Comparison of ENCODE assay signal across 7 cellular contexts in the genomic region with DNA sequence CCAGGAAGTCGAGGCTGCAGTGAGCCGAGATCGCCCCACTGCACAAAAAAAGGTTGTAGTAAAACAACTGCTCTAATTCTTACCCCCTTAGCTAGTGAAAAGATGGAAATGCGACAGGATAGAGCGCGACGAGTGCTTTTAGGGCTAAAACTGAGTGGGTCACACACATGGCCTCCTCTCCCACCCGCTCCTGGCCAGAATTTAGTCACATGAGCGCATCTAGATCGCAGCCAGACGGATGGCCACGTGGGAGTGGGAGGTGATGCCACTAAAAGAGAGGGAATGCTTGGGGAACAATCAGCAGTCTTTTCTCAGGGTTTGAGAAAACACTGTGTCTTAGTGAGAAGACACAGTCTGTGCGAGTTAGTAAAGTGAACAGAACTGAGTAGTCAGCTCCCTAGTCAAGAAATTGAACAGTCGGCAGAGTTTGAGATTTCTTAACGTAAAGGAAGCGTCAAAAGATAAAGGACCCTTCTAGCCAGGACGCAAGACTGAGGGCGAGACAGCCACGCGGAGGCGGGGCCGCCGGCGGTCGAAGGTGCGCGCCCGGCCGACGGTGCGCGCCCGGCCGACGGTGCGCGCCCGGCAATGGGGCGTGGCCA. TPM values are rescaled to one million over a fixed set of nuclear protein-coding genes. Genes with fewer than 3 reads are reported as not detected.
A peak's percentile ranks its signal among the peaks of the same experiment; 100 is the strongest.
DNase-seq lines count a peak whose midpoint lies in the region; ATAC-seq and TF ChIP-seq lines count a peak whose summit lies in the region.

No MANE protein-coding gene starts in this region.

- H3K9me3 Mint-ChIP-seq in GM23338: peaks cover 3% of the 10 kb centered on the region; the same call in 1 of the 3 replicates

- H3K79me2 ChIP-seq in GM23338 (replicated peaks; ENCODE audit: insufficient read depth) (peaks cover 30% of the 10 kb centered on the region), fibroblast of lung (ENCODE audit: control insufficient read depth, insufficient read depth, low read length) (no peaks in the 10 kb centered on the region)

- DNase-seq in GM23338 (ENCODE audit: low spot score): no peak
- DNase-seq in Peyer's patch: no peak
- no peak for DNase-seq in fibroblast of lung (ENCODE audit: low read depth in 2 of 2)
- no peak for DNase-seq in stimulated activated naive CD4-positive, alpha-beta T cell (lab: John Stamatoyannopoulos, UW)

- H3K36me3 ChIP-seq in GM23338 (ENCODE audit: insufficient read depth): peaks cover 6% of the 10 kb centered on the region; the same call in 1 of the 2 replicates
- H3K36me3 ChIP-seq in Peyer's patch: peaks cover 0 to 5% (median 0%) of the 10 kb centered on the region in 3 donors
- peaks cover 1% of the 10 kb centered on the region for H3K36me3 ChIP-seq in fibroblast of lung (ENCODE audit: control insufficient read depth, insufficient read depth, low read length)
- H3K36me3 ChIP-seq in skeletal muscle satellite cell (ENCODE audit: insufficient read depth, low read length): peaks cover 11% of the 10 kb centered on the region

- peak overlapping the region; percentile 98 for H3K4me3 Mint-ChIP-seq in GM23338

- H2AFZ ChIP-seq in GM23338 (peak overlapping the region; percentile 94), fibroblast of lung (ENCODE audit: low read length) (peak overlapping the region; percentile 56)

- peak in 1 of 2 donors; percentile 12 for TF ChIP-seq POLR2A in Peyer's patch (IDR thresholded peaks at IDR 0.05)

- peaks cover 16% of the 10 kb centered on the region for H3K4me1 Mint-ChIP-seq in GM23338

- no peak for TF ChIP-seq CTCF in GM23338 (conservative IDR thresholded peaks at IDR 0.05; ENCODE audit: low read depth in 2 of 2)
- TF ChIP-seq CTCF in Peyer's patch (IDR thresholded peaks at IDR 0.05): no peak
- TF ChIP-seq CTCF in fibroblast of lung (conservative IDR thresholded peaks at IDR 0.05 in 1 of 2, IDR thresholded peaks at IDR 0.05 in 1 of 2; ENCODE audit: low read depth in 1 of 2, low read length in 2 of 2): no peak

- H3K36me3 Mint-ChIP-seq in GM23338 (ENCODE audit: low read depth): peaks cover 8% of the 10 kb centered on the region; the same call in 1 of the 3 replicates

- H3K27me3 ChIP-seq in GM23338 (ENCODE audit: insufficient read depth) (peaks cover 23% of the 10 kb centered on the region), Peyer's patch (no peaks in the 10 kb centered on the region), fibroblast of lung (ENCODE audit: control insufficient read depth, insufficient read depth, low read length) (no peaks in the 10 kb centered on the region), skeletal muscle satellite cell (ENCODE audit: control insufficient read depth, insufficient read depth, low read length) (peaks cover 12% of the 10 kb centered on the region)

- H4K20me1 ChIP-seq in GM23338 (replicated peaks; ENCODE audit: insufficient read depth) (peaks cover 17% of the 10 kb centered on the region), fibroblast of lung (ENCODE audit: control insufficient read depth, extremely low read depth, insufficient read depth, low read length) (no peaks in the 10 kb centered on the region)

- H3K27ac ChIP-seq in GM23338 (ENCODE audit: low read depth) (no peak overlapping the region), Peyer's patch (peak overlapping the region; percentile 82 to 93 (median 86)), fibroblast of lung (ENCODE audit: insufficient read depth, low read length) (no peak overlapping the region)

- H3K9ac ChIP-seq in fibroblast of lung (ENCODE audit: insufficient read depth, low read length) (no peak overlapping the region), skeletal muscle satellite cell (ENCODE audit: low read depth, low read length) (peak overlapping the region; percentile 89)

- H3K4me3 ChIP-seq in GM23338 (peak overlapping the region; percentile 80), Peyer's patch (peak overlapping the region; percentile 77 to 93 (median 83)), fibroblast of lung (replicated peaks in 1 of 4; ENCODE audit: control extremely low read depth in 1 of 4, insufficient read depth in 1 of 4, low read depth in 3 of 4, low read length in 4 of 4) (peak overlapping the region; percentile 26 to 91 (median 52)), skeletal muscle satellite cell (ENCODE audit: low read length) (peak overlapping the region; percentile 96)

- H3K27me3 Mint-ChIP-seq in GM23338 (ENCODE audit: insufficient read depth, low read depth, poor library complexity): peaks cover 30% of the 10 kb centered on the region

- 0 out of 2 replicates have a peak, but pooled peaks cover 4% of the 10 kb centered on the region for H3F3A ChIP-seq in GM23338 (replicated peaks; ENCODE audit: low read depth)

- H3K4me2 ChIP-seq in GM23338 (peak overlapping the region; percentile 71), fibroblast of lung (ENCODE audit: extremely low read depth, insufficient read depth, low read length) (peak overlapping the region; percentile 72), skeletal muscle satellite cell (ENCODE audit: low read length) (peak overlapping the region; percentile 99)

- peaks cover 5% of the 10 kb centered on the region; the same call in 1 of the 2 replicates for H3K9me2 ChIP-seq in GM23338 (ENCODE audit: insufficient read depth)

- ATAC-seq in GM23338 (peak; percentile 82), HG03520 (IDR thresholded peaks at IDR 0.05; ENCODE audit: unreplicated experiment) (no peak), HG02870 (IDR thresholded peaks at IDR 0.05; ENCODE audit: unreplicated experiment) (no peak)

- H3K9me3 ChIP-seq in Peyer's patch (no peaks in the 10 kb centered on the region), fibroblast of lung (ENCODE audit: control insufficient read depth, insufficient read depth, low read depth, low read length) (no peaks in the 10 kb centered on the region), skeletal muscle satellite cell (replicated peaks; ENCODE audit: low read length) (no peaks in the 10 kb centered on the region)

- H3K27ac Mint-ChIP-seq in GM23338: no peak overlapping the region

- H3K4me1 ChIP-seq in GM23338 (ENCODE audit: insufficient read depth) (peaks cover 10% of the 10 kb centered on the region; the same call in 1 of the 2 replicates), Peyer's patch (peaks cover 0 to 16% (median 1%) of the 10 kb centered on the region in 4 donors), fibroblast of lung (ENCODE audit: control insufficient read depth, extremely low read depth, insufficient read depth, low read length) (no peaks in the 10 kb centered on the region), skeletal muscle satellite cell (ENCODE audit: control insufficient read depth, insufficient read depth, low read length) (peaks cover 14% of the 10 kb centered on the region)

TF ChIP-seq in GM23338, 12 proteins besides CTCF, POLR2A, EP300 and RAD21 (continues in another document):
- no peak for TF ChIP-seq STAT1 (IDR thresholded peaks at IDR 0.05; ENCODE audit: unreplicated experiment)
- TF ChIP-seq JUNB (IDR thresholded peaks at IDR 0.05; ENCODE audit: unreplicated experiment): no peak
- no peak for TF ChIP-seq ZNF331 (CRISPR knock-in tag; IDR thresholded peaks at IDR 0.05; ENCODE audit: low read depth)
- TF ChIP-seq, protein P1, sequence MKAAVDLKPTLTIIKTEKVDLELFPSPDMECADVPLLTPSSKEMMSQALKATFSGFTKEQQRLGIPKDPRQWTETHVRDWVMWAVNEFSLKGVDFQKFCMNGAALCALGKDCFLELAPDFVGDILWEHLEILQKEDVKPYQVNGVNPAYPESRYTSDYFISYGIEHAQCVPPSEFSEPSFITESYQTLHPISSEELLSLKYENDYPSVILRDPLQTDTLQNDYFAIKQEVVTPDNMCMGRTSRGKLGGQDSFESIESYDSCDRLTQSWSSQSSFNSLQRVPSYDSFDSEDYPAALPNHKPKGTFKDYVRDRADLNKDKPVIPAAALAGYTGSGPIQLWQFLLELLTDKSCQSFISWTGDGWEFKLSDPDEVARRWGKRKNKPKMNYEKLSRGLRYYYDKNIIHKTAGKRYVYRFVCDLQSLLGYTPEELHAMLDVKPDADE (IDR thresholded peaks at IDR 0.05): no peak

RNA-seq across cellular contexts. Expression of a gene that starts 0.7 kb away (rescaled TPM):
- 19.6 and 21.8 TPM in 2 replicates for total RNA-seq in GM23338 (2014; rRNA removed; shearing (Covaris generic))
- polyA plus RNA-seq in GM23338 (2016; fragmentation: Nextera tagmentation; extraction: Ambion mirVana): 8.4 and 9.1 TPM in 2 replicates
- total RNA-seq in Peyer's patch: 10 to 100 TPM in 2 of 4 donors, 1 to 10 TPM in 2; 5.1 to 32.2 (median 11.0) TPM
- total RNA-seq in fibroblast of lung: 5.9 and 7.2 TPM in 2 replicates
- 4.4 and 4.9 TPM in 2 replicates for polyA plus RNA-seq in fibroblast of lung
- 3.0 and 4.4 TPM in 2 replicates for polyA plus RNA-seq in fibroblast of lung (2012)
- polyA minus RNA-seq in fibroblast of lung (ENCODE audit: low replicate concordance): 2.8 and 3.2 TPM in 2 replicates
- 5.9 and 7.1 TPM in 2 replicates for total RNA-seq in skeletal muscle satellite cell (2012; rRNA removed)

RNA-seq across cellular contexts. Expression of a gene that starts 23.3 kb away (rescaled TPM):
- total RNA-seq in GM23338 (2014; rRNA removed; shearing (Covaris generic)): 0.08 and 0.87 TPM in 2 replicates
- polyA plus RNA-seq in GM23338 (2016; fragmentation: Nextera tagmentation; extraction: Ambion mirVana) (0.09 TPM in 1 of 2 replicates, not detected in the other), fibroblast of lung (not detected in 2 replicates)
- total RNA-seq in Peyer's patch (not detected), fibroblast of lung (not detected in 2 replicates)
- not detected in 2 replicates for polyA plus RNA-seq in fibroblast of lung (2012)
- polyA minus RNA-seq in fibroblast of lung (ENCODE audit: low replicate concordance): not detected in 2 replicates
- total RNA-seq in skeletal muscle satellite cell (2012; rRNA removed): not detected in 2 replicates

RNA-seq across cellular contexts. Expression of a gene that starts 57.9 kb away (rescaled TPM):
- 11.5 and 12.0 TPM in 2 replicates for total RNA-seq in GM23338 (2014; rRNA removed; shearing (Covaris generic))
- polyA plus RNA-seq in GM23338 (2016; fragmentation: Nextera tagmentation; extraction: Ambion mirVana): 1.5 and 1.6 TPM in 2 replicates
- total RNA-seq in Peyer's patch: 10 to 100 TPM in 1 of 4 donors, 1 to 10 TPM in 3; 3.2 to 41.3 (median 7.2) TPM
- under 0.01 TPM in 2 replicates for total RNA-seq in fibroblast of lung
- polyA plus RNA-seq in fibroblast of lung: not detected in 2 replicates
- polyA plus RNA-seq in fibroblast of lung (2012): not detected in 2 replicates
- not detected in 2 replicates for polyA minus RNA-seq in fibroblast of lung (ENCODE audit: low replicate concordance)
- not detected in 2 replicates for total RNA-seq in skeletal muscle satellite cell (2012; rRNA removed)

Comparison
In these comparisons a context has a peak if more than half of its experiments do, and no peak if none do; other contexts are left out.
1. H3K27ac ChIP-seq: peak in Peyer's patch (4 of 4); none in GM23338 (single experiment) and fibroblast of lung (single experiment).
2. Peak in every context shown above with its lines, with median percentiles within 50 percentile points of each other: H3K4me2 ChIP-seq and H3K4me3 ChIP-seq.